In genomic region chr2:39059366-39059952, GRCh38 we compare ENCODE assay signal across 9 cellular contexts.
DNase-seq lines count a peak whose midpoint lies in the region; ATAC-seq and FAIRE-seq lines count a peak whose summit lies in the region.
"Had no signal": no experiment of that assay in that cellular context is flagged by ENCODE, and none has a peak within 500 bp of the region (broad histone marks: within the 10 kb centered on the region; RNA-seq: fewer than 3 reads in every experiment).

No MANE protein-coding gene starts in this region.

- H3K36me3 ChIP-seq in small intestine (ENCODE audit: control insufficient read depth in 2 of 2, insufficient read depth in 2 of 2, low read length in 2 of 2): no peaks in the 10 kb centered on the region

- H3K27me3 ChIP-seq in small intestine (ENCODE audit: control insufficient read depth in 2 of 2, insufficient read depth in 2 of 2, low read length in 2 of 2): no peaks in the 10 kb centered on the region

- no peaks in the 10 kb centered on the region for H3K9me3 ChIP-seq in small intestine (ENCODE audit: control insufficient read depth, low read depth)

- no peaks in the 10 kb centered on the region for H3K9me3 Mint-ChIP-seq in T-helper 1 cell treated with Interleukin-12 subunit alpha and Interleukin-12 subunit beta and Interleukin-4 antibody, amounts not matched to agents 30 μg/mL and 1 μg/mL, for 36 hours
- H3K9me3 Mint-ChIP-seq in activated CD4-positive, alpha-beta memory T cell treated with anti-CD3 and anti-CD28 coated beads, Interleukin-2, amount 10 ng/mL, durations not matched to agents 7 days and 5 days: no peaks in the 10 kb centered on the region

- H3K27me3 Mint-ChIP-seq in T-helper 1 cell treated with Interleukin-12 subunit alpha and Interleukin-12 subunit beta and Interleukin-4 antibody, amounts not matched to agents 30 μg/mL and 1 μg/mL, for 36 hours (ENCODE audit: low read depth): no peaks in the 10 kb centered on the region
- H3K27me3 Mint-ChIP-seq in activated CD4-positive, alpha-beta memory T cell treated with anti-CD3 and anti-CD28 coated beads, Interleukin-2, amount 10 ng/mL, durations not matched to agents 7 days and 5 days: no peaks in the 10 kb centered on the region
- H3K27me3 Mint-ChIP-seq: activated naive CD8-positive, alpha-beta T cell had no signal

- WGBS in small intestine, 3 donors: 18 to 19% (median 18%) methylated on average over 2 of the region's 2 CpGs

- DNase-seq in Right ventricle myocardium superior (no peak), cardiac septum (ENCODE audit: low spot score) (no peak), NCI-H128 (lab: John Stamatoyannopoulos, UW; ENCODE audit: unreplicated experiment) (peak; percentile 15), frontal cortex (ENCODE audit: low spot score in 2 of 2) (peak in 1 of 2 donors; percentile 16), small intestine (peak; percentile 48)
- DNase-seq in activated CD4-positive, alpha-beta memory T cell treated with anti-CD3 and anti-CD28 coated beads, Interleukin-2, amount 10 ng/mL, durations not matched to agents 7 days and 5 days: no peak

- FAIRE-seq in frontal cortex (lab: Jason Lieb, UNC) (peak; percentile 99), small intestine (lab: Jason Lieb, UNC) (peak; percentile 95)

- no peak overlapping the region for H3K27ac ChIP-seq in small intestine (ENCODE audit: low read depth in 1 of 2, low read length in 1 of 2)

- POLR2A ChIA-PET in activated CD4-positive, alpha-beta memory T cell treated with anti-CD3 and anti-CD28 coated beads, Interleukin-2, amount 10 ng/mL, durations not matched to agents 7 days and 5 days (lab: Charles Lee): interaction anchor here (1.0 to 1.1 kb wide), 4 partner anchors 60 to 169 kb away, joined by 3 to 5 read pairs (median 4); partner anchors contain the start of gene SOS1

- no peak overlapping the region for H3K4me3 Mint-ChIP-seq in T-helper 1 cell treated with Interleukin-12 subunit alpha and Interleukin-12 subunit beta and Interleukin-4 antibody, amounts not matched to agents 30 μg/mL and 1 μg/mL, for 36 hours
- no peak overlapping the region for H3K4me3 Mint-ChIP-seq in activated CD4-positive, alpha-beta memory T cell treated with anti-CD3 and anti-CD28 coated beads, Interleukin-2, amount 10 ng/mL, durations not matched to agents 7 days and 5 days
- H3K4me3 Mint-ChIP-seq: activated naive CD8-positive, alpha-beta T cell had no signal

- intact Hi-C loops in Right ventricle myocardium superior (cut with DNase I): loop anchor here (2.0 kb wide), 1 partner anchor 169 kb away; no protein-coding TSS in a partner anchor
- intact Hi-C loops in cardiac septum (cut with DNase I): loop anchor here (1.0 kb wide), 1 partner anchor 169 kb away; no protein-coding TSS in a partner anchor

- peaks cover 26% of the 10 kb centered on the region for H3K4me1 Mint-ChIP-seq in T-helper 1 cell treated with Interleukin-12 subunit alpha and Interleukin-12 subunit beta and Interleukin-4 antibody, amounts not matched to agents 30 μg/mL and 1 μg/mL, for 36 hours (ENCODE audit: low read depth)
- H3K4me1 Mint-ChIP-seq in activated CD4-positive, alpha-beta memory T cell treated with anti-CD3 and anti-CD28 coated beads, Interleukin-2, amount 10 ng/mL, durations not matched to agents 7 days and 5 days: peaks cover 37% of the 10 kb centered on the region

- H3K4me3 ChIP-seq in small intestine (ENCODE audit: low read depth in 1 of 2, low read length in 2 of 2): no peak overlapping the region

- H3K27ac Mint-ChIP-seq in T-helper 1 cell treated with Interleukin-12 subunit alpha and Interleukin-12 subunit beta and Interleukin-4 antibody, amounts not matched to agents 30 μg/mL and 1 μg/mL, for 36 hours: peak overlapping the region; percentile 47
- no peak overlapping the region for H3K27ac Mint-ChIP-seq in activated CD4-positive, alpha-beta memory T cell treated with anti-CD3 and anti-CD28 coated beads, Interleukin-2, amount 10 ng/mL, durations not matched to agents 7 days and 5 days
- H3K27ac Mint-ChIP-seq: activated naive CD8-positive, alpha-beta T cell had no signal

- peak; percentile 36 for ATAC-seq in Right ventricle myocardium superior (ENCODE audit: poor library complexity)
- no peak for ATAC-seq in activated CD4-positive, CD25-positive, alpha-beta regulatory T cell treated with anti-CD3 and anti-CD28 coated beads, Interleukin-2, amount 50 U/mL, for 24 hours

- no peaks in the 10 kb centered on the region for H3K4me1 ChIP-seq in small intestine (ENCODE audit: control insufficient read depth in 2 of 2, insufficient read depth in 1 of 2, low read depth in 1 of 2, low read length in 1 of 2)

- peaks cover 26% of the 10 kb centered on the region for H3K36me3 Mint-ChIP-seq in T-helper 1 cell treated with Interleukin-12 subunit alpha and Interleukin-12 subunit beta and Interleukin-4 antibody, amounts not matched to agents 30 μg/mL and 1 μg/mL, for 36 hours (ENCODE audit: low read depth)
- peaks cover 53% of the 10 kb centered on the region for H3K36me3 Mint-ChIP-seq in activated CD4-positive, alpha-beta memory T cell treated with anti-CD3 and anti-CD28 coated beads, Interleukin-2, amount 10 ng/mL, durations not matched to agents 7 days and 5 days (ENCODE audit: low read depth)

- CTCF ChIA-PET in activated CD4-positive, alpha-beta memory T cell treated with anti-CD3 and anti-CD28 coated beads, Interleukin-2, amount 10 ng/mL, durations not matched to agents 7 days and 5 days (lab: Charles Lee): interaction anchor here (1.1 to 14.5 kb wide), 6 partner anchors 59 to 186 kb away, joined by 4 to 192 read pairs (median 6); no protein-coding TSS in a partner anchor

Comparison
In these comparisons a context has a peak if more than half of its experiments do, and no peak if none do; other contexts are left out.
1. DNase-seq: peak in NCI-H128 (single experiment) and small intestine (single experiment); none in Right ventricle myocardium superior (single experiment), cardiac septum (single experiment) and activated CD4-positive, alpha-beta memory T cell treated with anti-CD3 and anti-CD28 coated beads, Interleukin-2, amount 10 ng/mL, durations not matched to agents 7 days and 5 days (single experiment).